22 cellular contexts compared by ENCODE assay signal in genomic region chr10:128596906-128597305, GRCh38.
"Had no signal": no experiment of that assay in that cellular context is flagged by ENCODE, and none has a peak within 500 bp of the region (broad histone marks: within the 10 kb centered on the region; RNA-seq: fewer than 3 reads in every experiment).

No MANE protein-coding gene starts in this region.

- H3K4me1 ChIP-seq: esophagus muscularis mucosa, gastroesophageal sphincter, psoas muscle, right lobe of liver, suprapubic skin, thyroid gland, upper lobe of right lung, vagina had no signal

- H3K36me3 Mint-ChIP-seq: immature natural killer cell; naive thymus-derived CD4-positive, alpha-beta T cell; stimulated activated effector memory CD8-positive, alpha-beta T cell treated with anti-CD3 and anti-CD28 coated beads, Interleukin-12 subunit alpha, Interleukin-12 subunit beta, amount 100 ng/mL, for 72 hours had no signal

- H3K27ac ChIP-seq: epithelial cell of prostate, esophagus muscularis mucosa, gastroesophageal sphincter, psoas muscle, right lobe of liver, suprapubic skin, thyroid gland, upper lobe of right lung, vagina had no signal

- H3K27me3 ChIP-seq: esophagus muscularis mucosa, right lobe of liver, thyroid gland, upper lobe of right lung, vagina had no signal

- H3K9me3 ChIP-seq: right lobe of liver, thyroid gland, upper lobe of right lung, vagina had no signal

- ATAC-seq: effector memory CD8-positive, alpha-beta T cell; gastroesophageal sphincter; left cardiac atrium; naive thymus-derived CD4-positive, alpha-beta T cell; psoas muscle; right lobe of liver; stimulated activated effector memory CD8-positive, alpha-beta T cell treated with anti-CD3 and anti-CD28 coated beads, Interleukin-12 subunit alpha, Interleukin-12 subunit beta, amount 100 ng/mL, for 72 hours; stimulated activated naive CD8-positive, alpha-beta T cell treated with anti-CD3 and anti-CD28 coated beads, Interleukin-15, Interleukin-2, amounts not matched to agents 100 U/mL and 50 U/mL, for 24 hours; upper lobe of right lung had no signal

- DNase-seq: effector memory CD8-positive, alpha-beta T cell; glutamatergic neuron; immature natural killer cell; kidney; left cardiac atrium; mesendoderm; naive thymus-derived CD4-positive, alpha-beta T cell; nephron progenitor cell; psoas muscle; retina; right lobe of liver; stimulated activated CD4-positive, alpha-beta T cell treated with anti-CD3 and anti-CD28 coated beads, Interleukin-4, amount 100 ng/mL, for 1 hour; stimulated activated CD8-positive, alpha-beta memory T cell treated with anti-CD3 and anti-CD28 coated beads, Interleukin-4, amount 100 ng/mL, for 48 hours; stimulated activated naive CD8-positive, alpha-beta T cell treated with anti-CD3 and anti-CD28 coated beads, Interleukin-15, Interleukin-2, amounts not matched to agents 100 U/mL and 50 U/mL, for 24 hours; thyroid gland; upper lobe of right lung had no signal

- H3K4me3 ChIP-seq: esophagus muscularis mucosa, gastroesophageal sphincter, psoas muscle, right lobe of liver, suprapubic skin, thyroid gland, upper lobe of right lung, vagina had no signal

- H3K36me3 ChIP-seq: esophagus muscularis mucosa, gastroesophageal sphincter, right lobe of liver, suprapubic skin, thyroid gland, upper lobe of right lung, vagina had no signal

- H3K27ac Mint-ChIP-seq: effector memory CD8-positive, alpha-beta T cell; immature natural killer cell; naive thymus-derived CD4-positive, alpha-beta T cell; nephron progenitor cell; stimulated activated effector memory CD8-positive, alpha-beta T cell treated with anti-CD3 and anti-CD28 coated beads, Interleukin-12 subunit alpha, Interleukin-12 subunit beta, amount 100 ng/mL, for 72 hours had no signal
